In the genomic region with DNA sequence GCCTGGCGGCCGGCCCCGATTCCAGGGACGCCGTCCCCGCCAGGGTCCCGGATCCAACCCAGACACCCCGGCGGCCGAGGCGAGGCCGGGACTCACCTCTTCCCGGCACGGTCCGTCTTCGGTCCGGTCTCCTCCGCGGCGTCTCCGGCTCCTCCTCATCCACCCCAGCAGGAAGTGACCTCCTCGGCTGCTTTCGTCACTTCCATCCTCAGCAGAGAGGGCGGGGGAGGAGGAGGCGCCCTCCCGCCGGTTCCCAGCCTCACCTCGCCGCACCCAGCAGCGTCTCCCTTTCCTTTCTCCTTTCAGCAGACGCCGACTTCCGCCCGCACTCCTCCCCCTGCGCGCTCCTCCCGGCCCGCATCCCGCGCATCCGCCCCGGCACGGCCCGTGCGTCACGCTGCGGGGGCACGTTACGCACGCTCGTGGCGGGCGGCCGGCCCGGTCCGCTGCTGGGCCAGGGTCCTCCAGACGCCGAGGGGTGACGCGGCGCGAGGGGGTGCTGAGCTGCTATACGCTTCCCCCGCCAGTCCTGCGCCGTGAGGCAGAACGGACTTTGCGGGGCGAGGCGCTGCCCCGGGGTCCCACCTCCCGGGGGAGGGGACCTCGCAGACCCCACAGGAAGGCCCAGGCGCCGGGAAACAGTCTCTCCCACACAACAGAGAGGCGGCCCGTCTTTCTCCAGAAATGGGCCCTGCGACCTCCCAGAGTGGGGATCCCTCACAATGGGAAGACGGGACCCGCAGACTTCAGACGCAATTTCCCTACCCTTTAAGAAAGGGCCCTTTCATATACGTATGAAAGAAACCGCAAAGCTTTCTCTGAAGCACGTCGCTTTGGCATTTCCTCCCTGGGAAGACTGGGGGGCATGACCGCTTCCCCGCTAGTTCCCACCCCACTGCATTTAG, we compare ENCODE assay signal across 1 cellular context.
TF ChIP-seq lines count a peak whose summit lies in the region.

A gene (minus strand): TSS at position 176 of the 905 bp plus-strand sequence. CDS start 2,043 bp downstream, outside the sequence.

TF ChIP-seq in A549, 52 proteins besides CTCF, POLR2A, EP300 and RAD21 (continued from another document):
- TF ChIP-seq ESRRA (IDR thresholded peaks at IDR 0.05; ENCODE audit: borderline replicate concordance, low read length) (no peak), RFX5 (IDR thresholded peaks at IDR 0.05) (peak; percentile 42; the same call in 1 of the 2 replicates), FOXS1 (CRISPR knock-in tag; IDR thresholded peaks at IDR 0.05) (no peak), TFCP2L1 (CRISPR knock-in tag; IDR thresholded peaks at IDR 0.05) (0 out of 2 replicates have a peak, but pooled peaks have one; percentile 33), FOSL2 (IDR thresholded peaks at IDR 0.05) (no peak), FOSL2 (CRISPR knock-in tag; IDR thresholded peaks at IDR 0.05) (peak; percentile 27), PHF8 (IDR thresholded peaks at IDR 0.05; ENCODE audit: borderline replicate concordance, low read depth) (peak; percentile 94)
- TF ChIP-seq, protein P1, sequence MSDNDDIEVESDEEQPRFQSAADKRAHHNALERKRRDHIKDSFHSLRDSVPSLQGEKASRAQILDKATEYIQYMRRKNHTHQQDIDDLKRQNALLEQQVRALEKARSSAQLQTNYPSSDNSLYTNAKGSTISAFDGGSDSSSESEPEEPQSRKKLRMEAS (IDR thresholded peaks at IDR 0.05): peak; percentile 92
- TF ChIP-seq, protein P2, sequence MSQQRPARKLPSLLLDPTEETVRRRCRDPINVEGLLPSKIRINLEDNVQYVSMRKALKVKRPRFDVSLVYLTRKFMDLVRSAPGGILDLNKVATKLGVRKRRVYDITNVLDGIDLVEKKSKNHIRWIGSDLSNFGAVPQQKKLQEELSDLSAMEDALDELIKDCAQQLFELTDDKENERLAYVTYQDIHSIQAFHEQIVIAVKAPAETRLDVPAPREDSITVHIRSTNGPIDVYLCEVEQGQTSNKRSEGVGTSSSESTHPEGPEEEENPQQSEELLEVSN (IDR thresholded peaks at IDR 0.05; ENCODE audit: borderline replicate concordance, low read depth): peak; percentile 47; the same call in 1 of the 2 replicates
